8 cellular contexts compared by ENCODE assay signal in genomic region chrX:71181910-71182799, GRCh38. TPM values are rescaled to one million over a fixed set of nuclear protein-coding genes. Genes with fewer than 3 reads are reported as not detected.
DNase-seq lines count a peak whose midpoint lies in the region; ATAC-seq and TF ChIP-seq lines count a peak whose summit lies in the region.

No MANE protein-coding gene starts in this region.

- no peaks in the 10 kb centered on the region for H3K9me3 ChIP-seq in BLaER1
- H3K9me3 ChIP-seq in duodenal mucosa (ENCODE audit: control insufficient read depth in 1 of 2, low read length in 2 of 2) = no peaks in the 10 kb centered on the region
- no peaks in the 10 kb centered on the region for H3K9me3 ChIP-seq in right lobe of liver

- H3K9ac ChIP-seq in BLaER1 = peak overlapping the region; percentile 77
- peak overlapping the region; percentile 57 to 81 for H3K9ac ChIP-seq in duodenal mucosa (ENCODE audit: low read depth in 1 of 2, low read length in 2 of 2)

- H4K20me1 ChIP-seq in BLaER1 = no peaks in the 10 kb centered on the region; the same call in 1 of the 2 replicates

- H3K27ac Mint-ChIP-seq in activated CD4-positive, alpha-beta memory T cell treated with anti-CD3 and anti-CD28 coated beads, Interleukin-2, amount 10 ng/mL, durations not matched to agents 7 days and 5 days = peak overlapping the region; percentile 97

- WGBS in right lobe of liver (ENCODE audit: insufficient coverage, low coverage, low lambda C conversion rate, missing lambda C conversion rate) = 13% methylated on average over 38 of the region's 42 CpGs

- H3K36me3 ChIP-seq in BLaER1 = no peaks in the 10 kb centered on the region
- H3K36me3 ChIP-seq in duodenal mucosa (ENCODE audit: control insufficient read depth in 1 of 2, insufficient read depth in 2 of 2, low read length in 2 of 2) = peaks cover 0 to 5% of the 10 kb centered on the region in 2 donors
- no peaks in the 10 kb centered on the region for H3K36me3 ChIP-seq in right lobe of liver

- CTCF ChIA-PET in activated CD4-positive, alpha-beta memory T cell treated with anti-CD3 and anti-CD28 coated beads, Interleukin-2, amount 10 ng/mL, durations not matched to agents 7 days and 5 days (lab: Charles Lee) = interaction anchor here (0.6 to 2.4 kb wide), 8 partner anchors 10 to 525 kb away, joined by 3 to 14 read pairs (median 3); partner anchors contain the start of genes NONO and TAF1

- POLR2A ChIA-PET in activated CD4-positive, alpha-beta memory T cell treated with anti-CD3 and anti-CD28 coated beads, Interleukin-2, amount 10 ng/mL, durations not matched to agents 7 days and 5 days (lab: Charles Lee) = interaction anchor here (1.1 to 5.3 kb wide), 18 partner anchors 9 to 436 kb away, joined by 3 to 66 read pairs (median 7); partner anchors contain the start of genes CXCR3, IL2RG, MED12 and NONO

- no peaks in the 10 kb centered on the region for H3K9me3 Mint-ChIP-seq in activated CD4-positive, alpha-beta memory T cell treated with anti-CD3 and anti-CD28 coated beads, Interleukin-2, amount 10 ng/mL, durations not matched to agents 7 days and 5 days

- TF ChIP-seq CTCF in right lobe of liver (IDR thresholded peaks at IDR 0.05) = no peak

- H3K4me1 ChIP-seq in BLaER1 (peaks cover 28% of the 10 kb centered on the region), duodenal mucosa (ENCODE audit: control insufficient read depth in 1 of 2, insufficient read depth in 2 of 2, low read length in 2 of 2) (peaks cover 4 to 11% of the 10 kb centered on the region in 2 donors), right lobe of liver (peaks cover 0 to 13% (median 0%) of the 10 kb centered on the region in 4 donors)

- H3K4me1 Mint-ChIP-seq in activated CD4-positive, alpha-beta memory T cell treated with anti-CD3 and anti-CD28 coated beads, Interleukin-2, amount 10 ng/mL, durations not matched to agents 7 days and 5 days = peaks cover 29% of the 10 kb centered on the region

- intact Hi-C loops in right lobe of liver (cut with DNase I) = no loop called here

- peak; percentile 90 for TF ChIP-seq POLR2A in right lobe of liver (IDR thresholded peaks at IDR 0.05)

- H3K27me3 Mint-ChIP-seq in activated CD4-positive, alpha-beta memory T cell treated with anti-CD3 and anti-CD28 coated beads, Interleukin-2, amount 10 ng/mL, durations not matched to agents 7 days and 5 days = no peaks in the 10 kb centered on the region

- ATAC-seq in GM19324 (IDR thresholded peaks at IDR 0.05; ENCODE audit: low FRiP score, unreplicated experiment) (peak; percentile 87), HG03460 (IDR thresholded peaks at IDR 0.05; ENCODE audit: unreplicated experiment) (peak; percentile 81), right lobe of liver (peak; percentile 85 to 89 (median 86))

- DNase-seq in NCI-H69 (lab: John Stamatoyannopoulos, UW) (peak; percentile 97), right lobe of liver (peak; percentile 74 to 89 (median 86))
- peak; percentile 86 for DNase-seq in activated CD4-positive, alpha-beta memory T cell treated with anti-CD3 and anti-CD28 coated beads, Interleukin-2, amount 10 ng/mL, durations not matched to agents 7 days and 5 days
- peak; percentile 84 for DNase-seq in stimulated activated CD4-positive, alpha-beta T cell treated with anti-CD3 and anti-CD28 coated beads, Interleukin-4, amount 100 ng/mL, for 24 hours

- H3K4me3 ChIP-seq in BLaER1 = peak overlapping the region; percentile 58
- peak overlapping the region; percentile 64 to 76 for H3K4me3 ChIP-seq in duodenal mucosa (ENCODE audit: low read depth in 1 of 2, low read length in 2 of 2)
- H3K4me3 ChIP-seq in right lobe of liver = peak overlapping the region; percentile 25 to 51 (median 45)

- H3K4me2 ChIP-seq in BLaER1 = peak overlapping the region; percentile 70

- H3K36me3 Mint-ChIP-seq in activated CD4-positive, alpha-beta memory T cell treated with anti-CD3 and anti-CD28 coated beads, Interleukin-2, amount 10 ng/mL, durations not matched to agents 7 days and 5 days (ENCODE audit: low read depth) = peaks cover 38% of the 10 kb centered on the region

- H3K27me3 ChIP-seq in BLaER1 (peaks cover 63% of the 10 kb centered on the region), duodenal mucosa (ENCODE audit: control insufficient read depth in 1 of 2, insufficient read depth in 2 of 2, low read length in 2 of 2) (no peaks in the 10 kb centered on the region), right lobe of liver (no peaks in the 10 kb centered on the region)

- peak overlapping the region; percentile 85 for H3K4me3 Mint-ChIP-seq in activated CD4-positive, alpha-beta memory T cell treated with anti-CD3 and anti-CD28 coated beads, Interleukin-2, amount 10 ng/mL, durations not matched to agents 7 days and 5 days

- H3K27ac ChIP-seq in BLaER1 (peak overlapping the region; percentile 83), duodenal mucosa (ENCODE audit: low read depth, low read length) (peak overlapping the region; percentile 73), right lobe of liver (peak overlapping the region; percentile 75 to 81 (median 80))

RNA-seq across cellular contexts. Expression of gene NLGN3, which starts 37.5 kb away (rescaled TPM):
- 1 to 10 TPM in 1 of 2 experiments, under 1 TPM in 1; 0.90 to 1.2 TPM for total RNA-seq in activated CD4-positive, alpha-beta memory T cell treated with anti-CD3 and anti-CD28 coated beads, Interleukin-2, amount 10 ng/mL, durations not matched to agents 7 days and 5 days
- total RNA-seq in right lobe of liver = under 1 TPM in 5 of 6 experiments, not detected in 1; 0.12 to 0.25 (median 0.14) TPM

RNA-seq across cellular contexts. Expression of gene GJB1, which starts 40.9 kb away (rescaled TPM):
- total RNA-seq in activated CD4-positive, alpha-beta memory T cell treated with anti-CD3 and anti-CD28 coated beads, Interleukin-2, amount 10 ng/mL, durations not matched to agents 7 days and 5 days = not detected
- total RNA-seq in right lobe of liver = 100 to 1,000 TPM; 120 to 329 (median 205) TPM

Comparison
In these comparisons a context has a peak if more than half of its experiments do, and no peak if none do; other contexts are left out.
1. Peak in every context shown above with its lines: DNase-seq, ATAC-seq, H3K4me3 ChIP-seq and H3K27ac ChIP-seq.
2. RNA of gene GJB1, which starts 40.9 kb away (total RNA-seq): 120 to 329 TPM in right lobe of liver; not detected in activated CD4-positive, alpha-beta memory T cell treated with anti-CD3 and anti-CD28 coated beads, Interleukin-2, amount 10 ng/mL, durations not matched to agents 7 days and 5 days; every median in the first group is over 100 times any median in the second.